ENCODE assay signal across 1 cellular context in the genomic region with DNA sequence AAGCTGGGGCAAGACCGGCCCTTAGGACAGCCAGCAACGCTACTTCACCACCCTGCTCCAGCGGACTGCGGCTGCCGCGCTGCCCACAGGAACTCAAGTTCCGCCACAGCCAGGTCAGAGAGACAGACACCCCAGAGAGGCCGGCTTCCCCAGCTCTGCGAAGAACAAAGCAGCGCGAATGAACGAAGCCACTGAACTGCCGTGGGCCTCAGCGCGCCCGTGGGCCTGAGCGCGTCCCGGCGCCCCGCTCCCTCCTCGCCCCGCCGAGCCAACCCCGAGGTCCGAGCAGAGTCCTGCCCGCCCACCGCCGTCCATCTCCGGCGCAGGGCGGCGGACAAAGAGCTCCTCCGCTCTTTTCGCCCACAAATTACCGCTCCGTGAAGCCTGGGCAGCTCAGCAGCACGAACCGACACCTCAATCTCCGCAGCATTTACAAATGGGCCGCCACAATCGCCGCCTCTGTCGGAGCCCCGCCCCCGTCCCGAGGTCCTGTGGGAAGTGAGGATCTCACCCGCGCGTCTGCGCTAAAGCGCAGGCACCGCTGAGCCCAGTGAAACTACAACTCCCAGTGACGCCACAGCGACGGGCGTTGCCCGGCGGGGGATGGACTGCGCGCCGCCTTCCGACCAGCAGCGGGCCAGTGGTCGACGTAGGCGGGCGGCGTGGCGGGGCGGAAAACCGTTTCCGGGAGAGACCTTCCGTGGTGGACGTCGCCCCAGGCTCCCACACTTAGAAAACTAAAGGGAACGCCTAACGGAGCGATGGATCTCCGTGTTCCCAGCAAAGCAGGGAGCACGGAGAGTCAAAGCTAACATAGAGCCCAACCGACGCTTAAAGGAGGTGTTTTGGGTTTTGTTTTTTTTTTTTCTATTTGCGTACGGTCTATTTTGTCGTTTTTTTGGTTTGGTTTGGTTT.
TF ChIP-seq lines count a peak whose summit lies in the region.

No MANE protein-coding gene starts in this region.

TF ChIP-seq in SK-N-SH, 30 proteins besides CTCF, POLR2A, EP300 and RAD21 (continued from another document):
- TF ChIP-seq, protein P1, sequence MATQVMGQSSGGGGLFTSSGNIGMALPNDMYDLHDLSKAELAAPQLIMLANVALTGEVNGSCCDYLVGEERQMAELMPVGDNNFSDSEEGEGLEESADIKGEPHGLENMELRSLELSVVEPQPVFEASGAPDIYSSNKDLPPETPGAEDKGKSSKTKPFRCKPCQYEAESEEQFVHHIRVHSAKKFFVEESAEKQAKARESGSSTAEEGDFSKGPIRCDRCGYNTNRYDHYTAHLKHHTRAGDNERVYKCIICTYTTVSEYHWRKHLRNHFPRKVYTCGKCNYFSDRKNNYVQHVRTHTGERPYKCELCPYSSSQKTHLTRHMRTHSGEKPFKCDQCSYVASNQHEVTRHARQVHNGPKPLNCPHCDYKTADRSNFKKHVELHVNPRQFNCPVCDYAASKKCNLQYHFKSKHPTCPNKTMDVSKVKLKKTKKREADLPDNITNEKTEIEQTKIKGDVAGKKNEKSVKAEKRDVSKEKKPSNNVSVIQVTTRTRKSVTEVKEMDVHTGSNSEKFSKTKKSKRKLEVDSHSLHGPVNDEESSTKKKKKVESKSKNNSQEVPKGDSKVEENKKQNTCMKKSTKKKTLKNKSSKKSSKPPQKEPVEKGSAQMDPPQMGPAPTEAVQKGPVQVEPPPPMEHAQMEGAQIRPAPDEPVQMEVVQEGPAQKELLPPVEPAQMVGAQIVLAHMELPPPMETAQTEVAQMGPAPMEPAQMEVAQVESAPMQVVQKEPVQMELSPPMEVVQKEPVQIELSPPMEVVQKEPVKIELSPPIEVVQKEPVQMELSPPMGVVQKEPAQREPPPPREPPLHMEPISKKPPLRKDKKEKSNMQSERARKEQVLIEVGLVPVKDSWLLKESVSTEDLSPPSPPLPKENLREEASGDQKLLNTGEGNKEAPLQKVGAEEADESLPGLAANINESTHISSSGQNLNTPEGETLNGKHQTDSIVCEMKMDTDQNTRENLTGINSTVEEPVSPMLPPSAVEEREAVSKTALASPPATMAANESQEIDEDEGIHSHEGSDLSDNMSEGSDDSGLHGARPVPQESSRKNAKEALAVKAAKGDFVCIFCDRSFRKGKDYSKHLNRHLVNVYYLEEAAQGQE (IDR thresholded peaks at IDR 0.05; ENCODE audit: low read depth, low read length): no peak
- TF ChIP-seq FOXM1 (IDR thresholded peaks at IDR 0.05; ENCODE audit: low read depth): no peak
- peak; percentile 78 for TF ChIP-seq ELF1 (IDR thresholded peaks at IDR 0.05)
- 0 out of 2 replicates have a peak, but pooled peaks have one; percentile 15 for TF ChIP-seq TEAD4 (IDR thresholded peaks at IDR 0.05; ENCODE audit: borderline replicate concordance, insufficient read depth)
- TF ChIP-seq GATA2 (CRISPR knock-in tag; IDR thresholded peaks at IDR 0.05): no peak
- TF ChIP-seq POLR2AphosphoS5 (IDR thresholded peaks at IDR 0.05; ENCODE audit: low read depth, low read length): peak; percentile 93
- TF ChIP-seq SIN3A (IDR thresholded peaks at IDR 0.05; ENCODE audit: borderline replicate concordance, low read depth, low read length): peak; percentile 88
- no peak for TF ChIP-seq RCOR1 (IDR thresholded peaks at IDR 0.05; ENCODE audit: low read length)
- peak; percentile 77 for TF ChIP-seq GABPA (IDR thresholded peaks at IDR 0.05; ENCODE audit: low read depth)
- TF ChIP-seq MXI1 (IDR thresholded peaks at IDR 0.05; ENCODE audit: low read depth, low read length): peak; percentile 84
- no peak for TF ChIP-seq JUND (IDR thresholded peaks at IDR 0.05)
- peak; percentile 23; the same call in 1 of the 2 replicates for TF ChIP-seq PBX3 (IDR thresholded peaks at IDR 0.05)
- no peak for TF ChIP-seq USF1 (IDR thresholded peaks at IDR 0.05; ENCODE audit: borderline replicate concordance, low read depth)
- TF ChIP-seq RFX5 (IDR thresholded peaks at IDR 0.05; ENCODE audit: low read length): no peak
- TF ChIP-seq NFIC (IDR thresholded peaks at IDR 0.05; ENCODE audit: borderline replicate concordance): no peak
- no peak for TF ChIP-seq RXRA (IDR thresholded peaks at IDR 0.05; ENCODE audit: borderline replicate concordance, low read depth)
- TF ChIP-seq FOSL2 (IDR thresholded peaks at IDR 0.05; ENCODE audit: borderline replicate concordance, low read depth): no peak
- no peak for TF ChIP-seq EZH2phosphoT487 (IDR thresholded peaks at IDR 0.05; ENCODE audit: borderline replicate concordance, low read depth)
- no peak for TF ChIP-seq MEF2A (IDR thresholded peaks at IDR 0.05; ENCODE audit: borderline replicate concordance, low read depth)
TF ChIP-seq in SK-N-SH: peak in this region for 12.
